Comparison of ENCODE assay signal across 10 cellular contexts in genomic region chr4:72286185-72286584, GRCh38.
DNase-seq lines count a peak whose midpoint lies in the region; ATAC-seq, FAIRE-seq and TF ChIP-seq lines count a peak whose summit lies in the region.
"Had no signal": no experiment of that assay in that cellular context is flagged by ENCODE, and none has a peak within 500 bp of the region (broad histone marks: within the 10 kb centered on the region; RNA-seq: fewer than 3 reads in every experiment).

No MANE protein-coding gene starts in this region.

- H3K79me2 ChIP-seq in Karpas-422 (ENCODE audit: low read length): no peaks in the 10 kb centered on the region
- H3K79me2 ChIP-seq in astrocyte (ENCODE audit: insufficient read depth, low read length): no peaks in the 10 kb centered on the region

- H3K9ac ChIP-seq in Karpas-422 (ENCODE audit: low read length) (no peak overlapping the region), astrocyte (ENCODE audit: low read length) (no peak overlapping the region)

- no peak for TF ChIP-seq POLR2A in GM12891 (IDR thresholded peaks at IDR 0.05; ENCODE audit: low read depth, low read length)

- H3K4me1 Mint-ChIP-seq in astrocyte (ENCODE audit: low read depth, unreplicated experiment): no peaks in the 10 kb centered on the region

- no peak overlapping the region for H2AFZ ChIP-seq in Karpas-422 (ENCODE audit: low read length)
- no peak overlapping the region for H2AFZ ChIP-seq in astrocyte (ENCODE audit: low read depth, low read length)

- H3K36me3 Mint-ChIP-seq in astrocyte (ENCODE audit: low read depth, unreplicated experiment): no peaks in the 10 kb centered on the region

- H3K4me3 ChIP-seq in Karpas-422 (ENCODE audit: low read length): no peak overlapping the region
- H3K4me3 ChIP-seq in astrocyte (ENCODE audit: insufficient read depth, low read depth, low read length): no peak overlapping the region

- H4K20me1 ChIP-seq in Karpas-422 (ENCODE audit: insufficient read depth, low read depth, low read length) (no peaks in the 10 kb centered on the region), astrocyte (ENCODE audit: insufficient read depth, low read length) (no peaks in the 10 kb centered on the region)

- H3K36me3 ChIP-seq in Karpas-422 (ENCODE audit: insufficient read depth, low read length) (no peaks in the 10 kb centered on the region), astrocyte (ENCODE audit: insufficient read depth, low read length) (no peaks in the 10 kb centered on the region)

- H3K4me2 ChIP-seq in Karpas-422 (ENCODE audit: low read depth, low read length, poor library complexity, severe bottlenecking): no peak overlapping the region
- H3K4me2 ChIP-seq in astrocyte (ENCODE audit: low read length): no peak overlapping the region

- H3K27me3 Mint-ChIP-seq in astrocyte (ENCODE audit: low read depth, unreplicated experiment): no peaks in the 10 kb centered on the region

- peak; percentile 25 for TF ChIP-seq CTCF in astrocyte (IDR thresholded peaks at IDR 0.05; ENCODE audit: insufficient read depth, low read depth, low read length)

- no peaks in the 10 kb centered on the region for H3K9me3 Mint-ChIP-seq in astrocyte (ENCODE audit: unreplicated experiment)

- no peak for FAIRE-seq in astrocyte (lab: Jason Lieb, UNC)
- no peak for FAIRE-seq in GM12891 (lab: Jason Lieb, UNC)

- H3K4me3 Mint-ChIP-seq in astrocyte (ENCODE audit: unreplicated experiment): no peak overlapping the region

- H3K27me3 ChIP-seq in Karpas-422 (ENCODE audit: low read length) (no peaks in the 10 kb centered on the region), astrocyte (ENCODE audit: insufficient read depth, low read length) (no peaks in the 10 kb centered on the region)

- H3K9me3 ChIP-seq in Karpas-422 (ENCODE audit: low read length) (no peaks in the 10 kb centered on the region), astrocyte (ENCODE audit: insufficient read depth, low read depth, low read length) (no peaks in the 10 kb centered on the region)

- H3K4me1 ChIP-seq in Karpas-422 (ENCODE audit: low read length) (no peaks in the 10 kb centered on the region), astrocyte (ENCODE audit: insufficient read depth, low read length) (no peaks in the 10 kb centered on the region)

- H3K27ac ChIP-seq in Karpas-422 (ENCODE audit: low read length): no peak overlapping the region
- no peak overlapping the region for H3K27ac ChIP-seq in astrocyte (ENCODE audit: low read depth, low read length)

- no peaks in the 10 kb centered on the region for H3K9me2 ChIP-seq in Karpas-422 (replicated peaks; ENCODE audit: insufficient read depth, low read length)

- DNase-seq in DMS153 treated with DMSO at 0.1 percent for 48 hours (lab: John Stamatoyannopoulos, UW; ENCODE audit: unreplicated experiment) (peak; percentile 12), Karpas-422 (peak; percentile 65), astrocyte (ENCODE audit: low read depth) (peak; percentile 26), left lobe of liver (ENCODE audit: low spot score) (no peak), C1 segment of cervical spinal cord (lab: John Stamatoyannopoulos, UW) (no peak), NCI-H2171 treated with DMSO at 0.1 percent for 48 hours (lab: John Stamatoyannopoulos, UW) (no peak), GM12891 (ENCODE audit: insufficient read length, low spot score) (no peak)
- no peak for DNase-seq in stimulated activated CD4-positive, alpha-beta T cell treated with anti-CD3 and anti-CD28 coated beads, Interleukin-4, amount 100 ng/mL, for 24 hours
- DNase-seq: activated naive CD4-positive, alpha-beta T cell treated with anti-CD3 and anti-CD28 coated beads, Interleukin-2, amount 50 U/mL, for 16 hours; hypothalamus had no signal

- H3K27ac Mint-ChIP-seq in astrocyte (ENCODE audit: unreplicated experiment): no peak overlapping the region

- peak; percentile 54 for ATAC-seq in left lobe of liver

TF ChIP-seq in GM12891, 5 proteins besides CTCF, POLR2A, EP300 and RAD21:
- no peak for TF ChIP-seq SPI1 (IDR thresholded peaks at IDR 0.05; ENCODE audit: low read depth, low read length)
- TF ChIP-seq POU2F2 (IDR thresholded peaks at IDR 0.05; ENCODE audit: low read depth, low read length): no peak
- TF ChIP-seq TAF1 (IDR thresholded peaks at IDR 0.05; ENCODE audit: low read depth, low read length): no peak
- TF ChIP-seq POLR2AphosphoS5 (IDR thresholded peaks at IDR 0.05; ENCODE audit: low read depth, low read length): no peak
- TF ChIP-seq PAX5 (IDR thresholded peaks at IDR 0.05; ENCODE audit: insufficient read depth, low read length, severe bottlenecking): no peak

Comparison
In these comparisons a context has a peak if more than half of its experiments do, and no peak if none do; other contexts are left out.
1. DNase-seq: peak in DMS153 treated with DMSO at 0.1 percent for 48 hours (single experiment), Karpas-422 (single experiment) and astrocyte (single experiment); none in left lobe of liver (single experiment), C1 segment of cervical spinal cord (0 of 14), NCI-H2171 treated with DMSO at 0.1 percent for 48 hours (single experiment), stimulated activated CD4-positive, alpha-beta T cell treated with anti-CD3 and anti-CD28 coated beads, Interleukin-4, amount 100 ng/mL, for 24 hours (single experiment) and GM12891 (single experiment).